In genomic region chr11:58334708-58335107, GRCh38 we compare ENCODE assay signal across 1 cellular context.
TF ChIP-seq lines count a peak whose summit lies in the region.

No MANE protein-coding gene starts in this region.

TF ChIP-seq in HCT116, 20 proteins besides CTCF, POLR2A, EP300 and RAD21 (continued from another document):
- no peak for TF ChIP-seq ZBTB33 (IDR thresholded peaks at IDR 0.05; ENCODE audit: extremely low read depth, insufficient replicate concordance, low read length)
- TF ChIP-seq SRF (IDR thresholded peaks at IDR 0.05; ENCODE audit: low read depth): no peak
- TF ChIP-seq SP1 (IDR thresholded peaks at IDR 0.05; ENCODE audit: low read depth): no peak
